Comparison of ENCODE assay signal across 26 cellular contexts in genomic region chr6:103002282-103002681, GRCh38.
DNase-seq lines count a peak whose midpoint lies in the region; ATAC-seq, FAIRE-seq and TF ChIP-seq lines count a peak whose summit lies in the region.
"Had no signal": no experiment of that assay in that cellular context is flagged by ENCODE, and none has a peak within 500 bp of the region (broad histone marks: within the 10 kb centered on the region; RNA-seq: fewer than 3 reads in every experiment).

No MANE protein-coding gene starts in this region.

- no peak overlapping the region for H2AFZ ChIP-seq in K562 (ENCODE audit: low read depth, low read length)

- H3K9me1 ChIP-seq in K562 (ENCODE audit: control insufficient read depth, insufficient read depth, low read length), result no peaks in the 10 kb centered on the region

- no peak overlapping the region for H3K27ac ChIP-seq in K562 (ENCODE audit: extremely low read depth, low read depth, low read length)
- H3K27ac ChIP-seq in effector memory CD4-positive, alpha-beta T cell (ENCODE audit: insufficient read depth, low read length, poor library complexity, severe bottlenecking), result no peak overlapping the region
- H3K27ac ChIP-seq: brain microvascular endothelial cell, lower lobe of right lung, Peyer's patch, thoracic aorta had no signal

- no peak overlapping the region for H3K27ac Mint-ChIP-seq in activated CD8-positive, alpha-beta T cell treated with anti-CD3 and anti-CD28 coated beads for 36 hours
- H3K27ac Mint-ChIP-seq: CD4-positive, CD25-positive, alpha-beta regulatory T cell; stimulated activated memory B cell treated with anti-CD40 and anti-IgM and Interleukin-4, amounts not matched to agents 10 μg/mL and 1 μg/mL and 100 μg/mL, for 72 hours; T-helper 17 cell had no signal

- no TSS peak for BruUV-seq in K562 (replicated peaks; lab: Mats Ljungman, UMichigan)

- ATAC-seq in GM19035 (IDR thresholded peaks at IDR 0.05; ENCODE audit: unreplicated experiment), result peak; percentile 62
- no peak for ATAC-seq in K562
- no peak for ATAC-seq in activated CD8-positive, alpha-beta T cell treated with anti-CD3 and anti-CD28 coated beads for 36 hours
- ATAC-seq: lower lobe of right lung; stimulated activated memory B cell treated with anti-CD40 and anti-IgM and Interleukin-4, amounts not matched to agents 10 μg/mL and 1 μg/mL and 100 μg/mL, for 72 hours; T-helper 17 cell had no signal

- H3K9ac ChIP-seq in K562 (ENCODE audit: insufficient read depth in 1 of 2, low read depth in 2 of 2, low read length in 2 of 2), result no peak overlapping the region

- H3K4me3 ChIP-seq in K562, result no peak overlapping the region
- H3K4me3 ChIP-seq in effector memory CD4-positive, alpha-beta T cell (ENCODE audit: insufficient read depth, low read depth, low read length, poor library complexity, severe bottlenecking), result no peak overlapping the region
- H3K4me3 ChIP-seq: lower lobe of right lung, Peyer's patch, thoracic aorta had no signal

- H3K4me1 Mint-ChIP-seq in activated CD8-positive, alpha-beta T cell treated with anti-CD3 and anti-CD28 coated beads for 36 hours (ENCODE audit: low read depth), result no peaks in the 10 kb centered on the region
- H3K4me1 Mint-ChIP-seq: stimulated activated memory B cell treated with anti-CD40 and anti-IgM and Interleukin-4, amounts not matched to agents 10 μg/mL and 1 μg/mL and 100 μg/mL, for 72 hours; T-helper 17 cell had no signal

- H3K27me3 Mint-ChIP-seq in activated CD8-positive, alpha-beta T cell treated with anti-CD3 and anti-CD28 coated beads for 36 hours, result no peaks in the 10 kb centered on the region
- H3K27me3 Mint-ChIP-seq: CD4-positive, CD25-positive, alpha-beta regulatory T cell; stimulated activated memory B cell treated with anti-CD40 and anti-IgM and Interleukin-4, amounts not matched to agents 10 μg/mL and 1 μg/mL and 100 μg/mL, for 72 hours; T-helper 17 cell had no signal

- in situ Hi-C loops in K562 (cut with MboI), result no loop called here

- POLR2A ChIA-PET in K562 (lab: Yijun Ruan, JAX), result no interaction called here
- POLR2A ChIA-PET in activated CD8-positive, alpha-beta T cell treated with anti-CD3 and anti-CD28 coated beads for 36 hours (lab: Charles Lee), result no interaction called here

- no peaks in the 10 kb centered on the region for H3K36me3 Mint-ChIP-seq in activated CD8-positive, alpha-beta T cell treated with anti-CD3 and anti-CD28 coated beads for 36 hours (ENCODE audit: low read depth)
- H3K36me3 Mint-ChIP-seq: CD4-positive, CD25-positive, alpha-beta regulatory T cell; stimulated activated memory B cell treated with anti-CD40 and anti-IgM and Interleukin-4, amounts not matched to agents 10 μg/mL and 1 μg/mL and 100 μg/mL, for 72 hours had no signal

- no peaks in the 10 kb centered on the region for H3K27me3 ChIP-seq in K562 (ENCODE audit: control insufficient read depth in 2 of 2, insufficient read depth in 2 of 2, low read length in 2 of 2)
- no peaks in the 10 kb centered on the region for H3K27me3 ChIP-seq in effector memory CD4-positive, alpha-beta T cell (replicated peaks; ENCODE audit: control insufficient read depth, insufficient read depth, low read length, poor library complexity, severe bottlenecking)
- H3K27me3 ChIP-seq: brain microvascular endothelial cell, Peyer's patch had no signal

- intact Hi-C loops in K562 (cut with micrococcal nuclease), result no loop called here
- intact Hi-C loops in activated CD8-positive, alpha-beta T cell treated with anti-CD3 and anti-CD28 coated beads for 36 hours (cut with micrococcal nuclease), result no loop called here

- FAIRE-seq in K562 (lab: Jason Lieb, UNC), result no peak
- FAIRE-seq: HTR-8/SVneo, kidney had no signal

- H3K4me3 Mint-ChIP-seq in activated CD8-positive, alpha-beta T cell treated with anti-CD3 and anti-CD28 coated beads for 36 hours, result no peak overlapping the region
- H3K4me3 Mint-ChIP-seq: CD4-positive, CD25-positive, alpha-beta regulatory T cell; endodermal cell; stimulated activated memory B cell treated with anti-CD40 and anti-IgM and Interleukin-4, amounts not matched to agents 10 μg/mL and 1 μg/mL and 100 μg/mL, for 72 hours; T-helper 17 cell had no signal

- TF ChIP-seq EP300 in K562 (IDR thresholded peaks at IDR 0.05; ENCODE audit: low read length), result no peak

- TF ChIP-seq RAD21 in K562 (CRISPR knock-in tag; conservative IDR thresholded peaks at IDR 0.05 in 1 of 2, IDR thresholded peaks at IDR 0.05 in 1 of 2), result no peak

- no peaks in the 10 kb centered on the region for H4K20me1 ChIP-seq in K562 (replicated peaks; ENCODE audit: control insufficient read depth, insufficient read depth, low read length)

- no peak for TF ChIP-seq POLR2A in K562 (conservative IDR thresholded peaks at IDR 0.05)

- peaks cover 6% of the 10 kb centered on the region for H3K9me3 Mint-ChIP-seq in activated CD8-positive, alpha-beta T cell treated with anti-CD3 and anti-CD28 coated beads for 36 hours

- H3K9me3 ChIP-seq in K562 (replicated peaks; ENCODE audit: control insufficient read depth, insufficient read depth, low read depth, low read length), result peaks cover 2% of the 10 kb centered on the region; the same call in 1 of the 2 replicates
- no peaks in the 10 kb centered on the region for H3K9me3 ChIP-seq in effector memory CD4-positive, alpha-beta T cell (ENCODE audit: control insufficient read depth, low read length)
- H3K9me3 ChIP-seq: lower lobe of right lung, thoracic aorta had no signal

- H3K4me2 ChIP-seq in K562 (ENCODE audit: insufficient read depth, low read length), result no peak overlapping the region

- WGBS in K562 (ENCODE audit: insufficient coverage, low coverage, missing lambda C conversion rate), result 0% methylated on average over 3 of the region's 3 CpGs

- H3K79me2 ChIP-seq in K562 (ENCODE audit: control insufficient read depth, insufficient read depth, low read length), result no peaks in the 10 kb centered on the region

- H3K4me1 ChIP-seq in K562 (replicated peaks in 1 of 2; ENCODE audit: control insufficient read depth in 2 of 2, insufficient read depth in 2 of 2, low read length in 2 of 2), result no peaks in the 10 kb centered on the region
- no peaks in the 10 kb centered on the region for H3K4me1 ChIP-seq in effector memory CD4-positive, alpha-beta T cell (ENCODE audit: control insufficient read depth, insufficient read depth, low read length, poor library complexity, severe bottlenecking)
- H3K4me1 ChIP-seq: lower lobe of right lung, Peyer's patch had no signal

- no peaks in the 10 kb centered on the region for H3K36me3 ChIP-seq in K562 (ENCODE audit: control insufficient read depth, insufficient read depth, low read length)
- no peaks in the 10 kb centered on the region for H3K36me3 ChIP-seq in effector memory CD4-positive, alpha-beta T cell (ENCODE audit: control insufficient read depth, insufficient read depth, low read length)
- H3K36me3 ChIP-seq: brain microvascular endothelial cell, lower lobe of right lung, Peyer's patch, thoracic aorta had no signal

- CTCF ChIA-PET in K562 (lab: Yijun Ruan, JAX; ENCODE audit: low intra/inter-chr PET ratio), result no interaction called here
- CTCF ChIA-PET in activated CD8-positive, alpha-beta T cell treated with anti-CD3 and anti-CD28 coated beads for 36 hours (lab: Charles Lee), result no interaction called here

- no peak for TF ChIP-seq CTCF in K562 (IDR thresholded peaks at IDR 0.05 in 2 of 3, conservative IDR thresholded peaks at IDR 0.05 in 1 of 3; ENCODE audit: insufficient read depth in 2 of 3, low read depth in 1 of 3, low read length in 3 of 3)
- TF ChIP-seq CTCF in activated CD8-positive, alpha-beta T cell treated with anti-CD3 and anti-CD28 coated beads for 36 hours (IDR thresholded peaks at IDR 0.05), result no peak

- DNase-seq in ELR (ENCODE audit: low read depth) (peak; percentile 56), HT1080 (ENCODE audit: low read depth) (peak; percentile 19), K562 (ENCODE audit: extremely low read depth in 1 of 4, low spot score in 3 of 4) (peak in 1 of 4 experiments; percentile 2), NCI-H2227 (lab: John Stamatoyannopoulos, UW; ENCODE audit: unreplicated experiment) (no peak), NAMALWA (ENCODE audit: low spot score) (no peak)
- no peak for DNase-seq in effector memory CD4-positive, alpha-beta T cell
- no peak for DNase-seq in activated CD8-positive, alpha-beta T cell treated with anti-CD3 and anti-CD28 coated beads for 36 hours
- DNase-seq: activated CD8-positive, alpha-beta memory T cell treated with anti-CD3 and anti-CD28 coated beads, Interleukin-2, amount 50 U/mL, for 4 hours; activated effector memory CD4-positive, alpha-beta T cell treated with Interleukin-2 at 50 U/mL for 16 hours; brain microvascular endothelial cell; CD4-positive, CD25-positive, alpha-beta regulatory T cell; DMS153; endodermal cell; GOT3; kidney; lower lobe of right lung; NCI-H1092 treated with DMSO at 0.1 percent for 48 hours; NCI-H1930; NCI-H446 treated with DMSO at 0.1 percent for 48 hours; NK-92 treated with Interleukin-12 subunit alpha and Interleukin-12 subunit beta, amount 100 ng/mL, for 24 hours; Peyer's patch; T-helper 17 cell had no signal

TF ChIP-seq in K562, 482 proteins besides CTCF, POLR2A, EP300 and RAD21:
- TF ChIP-seq HDAC8 (tag; IDR thresholded peaks at IDR 0.05), result no peak
- TF ChIP-seq NFIC (IDR thresholded peaks at IDR 0.05), result peak; percentile 56

Comparison
In these comparisons a context has a peak if more than half of its experiments do, and no peak if none do; other contexts are left out.
1. DNase-seq: peak in ELR (single experiment) and HT1080 (single experiment); none in NCI-H2227 (single experiment), effector memory CD4-positive, alpha-beta T cell (0 of 3), activated CD8-positive, alpha-beta T cell treated with anti-CD3 and anti-CD28 coated beads for 36 hours (single experiment) and NAMALWA (single experiment).